ENCODE assay signal across 8 cellular contexts in genomic region chr6:166627039-166627874, GRCh38. TPM values are rescaled to one million over a fixed set of nuclear protein-coding genes. Genes with fewer than 3 reads are reported as not detected.
DNase-seq lines count a peak whose midpoint lies in the region; ATAC-seq and TF ChIP-seq lines count a peak whose summit lies in the region.

RPS6KA2 (minus strand) TSS chr6:166627251; CDS start chr6:166627019, 232 bp downstream.

- intact Hi-C loops in natural killer cell (cut with micrococcal nuclease), result loop anchor here (1.0 to 10.0 kb wide), 4 partner anchors 210 to 378 kb away; partner anchors contain the start of genes MPC1 and RNASET2

- DNase-seq in ELF-1 (ENCODE audit: low read depth, low spot score), result peak; percentile 100
- peak; percentile 95 for DNase-seq in H4 (ENCODE audit: low spot score)
- DNase-seq in LNCaP clone FGC (ENCODE audit: low read depth), result peak; percentile 97
- peak; percentile 100 for DNase-seq in RWPE2 (ENCODE audit: low spot score)
- peak; percentile 100 for DNase-seq in activated effector memory CD4-positive, alpha-beta T cell treated with Interleukin-2 at 50 U/mL for 16 hours
- peak; percentile 99 for DNase-seq in fibroblast of peridontal ligament (ENCODE audit: extremely low read depth)
- DNase-seq in natural killer cell, result peak; percentile 100
- peak; percentile 99 to 100 (median 100) for DNase-seq in stimulated activated naive CD4-positive, alpha-beta T cell (lab: John Stamatoyannopoulos, UW)

- H3K27me3 ChIP-seq in RWPE2 (ENCODE audit: insufficient read depth, poor library complexity, severe bottlenecking), result no peaks in the 10 kb centered on the region

- H3K4me3 ChIP-seq in LNCaP clone FGC (ENCODE audit: low read depth, low read length) (peak within 1 kb of the TSS; percentile 94), RWPE2 (ENCODE audit: severe bottlenecking) (peak within 1 kb of the TSS; percentile 98)

- H3K9me3 ChIP-seq in RWPE2 (ENCODE audit: severe bottlenecking), result no peaks in the 10 kb centered on the region

- ATAC-seq in RWPE2 (ENCODE audit: low read depth), result peak; percentile 81
- ATAC-seq in natural killer cell, result peak; percentile 90 to 97 (median 90)

- H3K4me3 Mint-ChIP-seq in natural killer cell, result peak within 1 kb of the TSS; percentile 95

- H3K27me3 Mint-ChIP-seq in natural killer cell (ENCODE audit: low read depth in 2 of 2), result peaks cover 38 to 47% of the 10 kb centered on the region in 2 donors

- H3K36me3 ChIP-seq in RWPE2 (ENCODE audit: low read depth), result no peaks in the 10 kb centered on the region; the same call in 1 of the 2 replicates

- peak within 1 kb of the TSS; percentile 97 for H3K27ac ChIP-seq in RWPE2 (ENCODE audit: poor library complexity, severe bottlenecking)

- peak within 1 kb of the TSS; percentile 36 to 90 for H3K27ac Mint-ChIP-seq in natural killer cell

- peaks cover 27% of the 10 kb centered on the region for H3K4me1 ChIP-seq in RWPE2 (ENCODE audit: insufficient read depth, poor library complexity, severe bottlenecking)

- H3K36me3 Mint-ChIP-seq in natural killer cell, result no peaks in the 10 kb centered on the region

- TF ChIP-seq CTCF in LNCaP clone FGC (IDR thresholded peaks at IDR 0.05; ENCODE audit: control insufficient read depth, extremely low read depth, insufficient read depth) (no peak), RWPE2 (IDR thresholded peaks at IDR 0.05; ENCODE audit: poor library complexity, severe bottlenecking) (no peak), natural killer cell (IDR thresholded peaks at IDR 0.05) (no peak)

- H3K4me1 Mint-ChIP-seq in natural killer cell, result peaks cover 19 to 29% of the 10 kb centered on the region in 2 donors

- no peaks in the 10 kb centered on the region for H3K9me3 Mint-ChIP-seq in natural killer cell

RNA-seq across cellular contexts. Expression of gene RPS6KA2, which starts in this region (rescaled TPM):
- 2.1 and 4.6 TPM in 2 replicates for total RNA-seq in H4 (2014; rRNA removed; shearing (Covaris generic))
- 1 to 10 TPM; 2.8 to 4.5 (median 2.9) TPM for total RNA-seq in natural killer cell

Comparison
In these comparisons a context has a peak if more than half of its experiments do, and no peak if none do; other contexts are left out.
1. Peak in every context shown above with its lines: DNase-seq, ATAC-seq, H3K4me3 ChIP-seq and H3K27ac ChIP-seq.